Comparison of ENCODE assay signal across 8 cellular contexts in genomic region chr1:21217812-21218596, GRCh38. TPM values are rescaled to one million over a fixed set of nuclear protein-coding genes. Genes with fewer than 3 reads are reported as not detected.
DNase-seq lines count a peak whose midpoint lies in the region; ATAC-seq and TF ChIP-seq lines count a peak whose summit lies in the region.

No MANE protein-coding gene starts in this region.

- no peak for TF ChIP-seq POLR2A in spleen (IDR thresholded peaks at IDR 0.05)

- intact Hi-C loops in spleen (cut with DNase I; ENCODE audit: low total_unique reads) = no loop called here

- H3K36me3 ChIP-seq in Karpas-422 (ENCODE audit: insufficient read depth, low read length) = peaks cover 5% of the 10 kb centered on the region; the same call in 1 of the 2 replicates
- H3K36me3 ChIP-seq in spleen = peaks cover 0 to 59% (median 56%) of the 10 kb centered on the region in 6 donors

- in situ Hi-C loops in Caki2 (cut with HindIII; ENCODE audit: low pct_unique_long_range_greater_than_20kb, low sequenced_read_pairs) = no loop called here

- H3K79me2 ChIP-seq in Karpas-422 (ENCODE audit: low read length) = no peaks in the 10 kb centered on the region

- WGBS in spleen, 5 donors = 87 to 91% (median 88%) methylated on average over 8 to 20 of the region's 20 CpGs

- DNase-seq in Caki2 (ENCODE audit: low read depth) (peak; percentile 25), Karpas-422 (peak; percentile 72), glutamatergic neuron (peak; percentile 86), spleen (peak; percentile 76), NCI-H524 treated with DMSO at 0.1 percent for 48 hours (lab: John Stamatoyannopoulos, UW) (no peak)
- DNase-seq in activated CD8-positive, alpha-beta memory T cell treated with anti-CD3 and anti-CD28 coated beads for 24 hours = peak; percentile 67

- H3K27ac ChIP-seq in Karpas-422 (ENCODE audit: low read length) (no peak overlapping the region), spleen (no peak overlapping the region)

- H3K4me3 Mint-ChIP-seq in glutamatergic neuron (ENCODE audit: unreplicated experiment) = no peak overlapping the region

- H3K4me3 ChIP-seq in Karpas-422 (ENCODE audit: low read length) (no peak overlapping the region), spleen (no peak overlapping the region)

- no peaks in the 10 kb centered on the region for H3K4me1 Mint-ChIP-seq in glutamatergic neuron (ENCODE audit: low read depth, unreplicated experiment)

- H3K9me3 ChIP-seq in Karpas-422 (ENCODE audit: low read length) (no peaks in the 10 kb centered on the region), spleen (no peaks in the 10 kb centered on the region)

- H3K27me3 ChIP-seq in Karpas-422 (ENCODE audit: low read length) (no peaks in the 10 kb centered on the region), spleen (replicated peaks in 1 of 7) (no peaks in the 10 kb centered on the region)

- H3K27ac Mint-ChIP-seq in glutamatergic neuron (ENCODE audit: unreplicated experiment) = no peak overlapping the region

- peaks cover 2% of the 10 kb centered on the region for H3K27me3 Mint-ChIP-seq in glutamatergic neuron (ENCODE audit: unreplicated experiment)

- H3K9me2 ChIP-seq in Karpas-422 (replicated peaks; ENCODE audit: insufficient read depth, low read length) = no peaks in the 10 kb centered on the region

- no peaks in the 10 kb centered on the region for H3K9me3 Mint-ChIP-seq in glutamatergic neuron (ENCODE audit: unreplicated experiment)

- H4K20me1 ChIP-seq in Karpas-422 (ENCODE audit: insufficient read depth, low read depth, low read length) = peaks cover 13% of the 10 kb centered on the region; the same call in 1 of the 2 replicates

- ATAC-seq in GM19455 (IDR thresholded peaks at IDR 0.05; ENCODE audit: unreplicated experiment) = no peak
- no peak for ATAC-seq in HG03135 (IDR thresholded peaks at IDR 0.05; ENCODE audit: unreplicated experiment)

- no peaks in the 10 kb centered on the region for H3K4me1 ChIP-seq in Karpas-422 (ENCODE audit: low read length)
- H3K4me1 ChIP-seq in spleen = no peaks in the 10 kb centered on the region

- no peak overlapping the region for H3K4me2 ChIP-seq in Karpas-422 (ENCODE audit: low read depth, low read length, poor library complexity, severe bottlenecking)

- no peak overlapping the region for H3K9ac ChIP-seq in Karpas-422 (ENCODE audit: low read length)

- no peak overlapping the region for H2AFZ ChIP-seq in Karpas-422 (ENCODE audit: low read length)

- H3K36me3 Mint-ChIP-seq in glutamatergic neuron (ENCODE audit: unreplicated experiment) = no peaks in the 10 kb centered on the region

- TF ChIP-seq CTCF in glutamatergic neuron (IDR thresholded peaks at IDR 0.05; ENCODE audit: partially characterized antibody, unreplicated experiment) (peak; percentile 37), spleen (IDR thresholded peaks at IDR 0.05 in 8 of 11, conservative IDR thresholded peaks at IDR 0.05 in 3 of 11) (peak in 2 of 11 experiments; percentile 21 to 35)

RNA-seq across cellular contexts. Expression of gene EIF4G3, which starts 41.3 kb away (rescaled TPM):
- total RNA-seq in Caki2 (2014; rRNA removed; shearing (Covaris generic); ENCODE audit: low replicate concordance) = 7.2 and 7.6 TPM in 2 replicates
- 103 and 139 TPM in 2 replicates for total RNA-seq in Karpas-422 (2014; rRNA removed; shearing (Covaris generic); ENCODE audit: low replicate concordance)
- total RNA-seq in glutamatergic neuron (ENCODE audit: unreplicated experiment) = 100 TPM
- 10 to 100 TPM; 62.7 to 97.3 (median 75.0) TPM for total RNA-seq in spleen
- 10 to 100 TPM; 14.3 to 18.0 (median 16.7) TPM for polyA plus RNA-seq in spleen
